In genomic region chr1:30411206-30411605, GRCh38 we compare ENCODE assay signal across 17 cellular contexts.
"Had no signal": no experiment of that assay in that cellular context is flagged by ENCODE, and none has a peak within 500 bp of the region (broad histone marks: within the 10 kb centered on the region; RNA-seq: fewer than 3 reads in every experiment).

No MANE protein-coding gene starts in this region.

- H3K9me3 ChIP-seq: colonic mucosa, gastroesophageal sphincter, SK-N-SH, thoracic aorta had no signal

- H3K9me3 Mint-ChIP-seq: activated CD4-positive, alpha-beta T cell treated with anti-CD3 and anti-CD28 coated beads, Interleukin-2, amount 10 ng/mL, durations not matched to agents 7 days and 5 days; activated naive CD4-positive, alpha-beta T cell treated with anti-CD3 and anti-CD28 coated beads, Interleukin-2, amount 10 ng/mL, durations not matched to agents 7 days and 5 days; naive B cell; stimulated activated naive CD8-positive, alpha-beta T cell treated with anti-CD3 and anti-CD28 coated beads, Interleukin-15, Interleukin-2, amounts not matched to agents 100 ng/mL and 50 ng/mL, for 24 hours; WTC11 had no signal

- H3K9ac ChIP-seq: SK-N-SH had no signal

- H3K36me3 Mint-ChIP-seq: activated naive CD4-positive, alpha-beta T cell treated with anti-CD3 and anti-CD28 coated beads, Interleukin-2, amount 10 ng/mL, durations not matched to agents 7 days and 5 days; naive B cell; WTC11 had no signal

- H3K4me3 Mint-ChIP-seq: activated CD4-positive, alpha-beta T cell treated with anti-CD3 and anti-CD28 coated beads, Interleukin-2, amount 10 ng/mL, durations not matched to agents 7 days and 5 days; activated naive CD4-positive, alpha-beta T cell treated with anti-CD3 and anti-CD28 coated beads, Interleukin-2, amount 10 ng/mL, durations not matched to agents 7 days and 5 days; stimulated activated naive CD8-positive, alpha-beta T cell treated with anti-CD3 and anti-CD28 coated beads, Interleukin-15, Interleukin-2, amounts not matched to agents 100 ng/mL and 50 ng/mL, for 24 hours; WTC11 had no signal

- H3K27ac Mint-ChIP-seq: activated CD4-positive, alpha-beta T cell treated with anti-CD3 and anti-CD28 coated beads, Interleukin-2, amount 10 ng/mL, durations not matched to agents 7 days and 5 days; activated naive CD4-positive, alpha-beta T cell treated with anti-CD3 and anti-CD28 coated beads, Interleukin-2, amount 10 ng/mL, durations not matched to agents 7 days and 5 days; naive B cell; stimulated activated naive CD8-positive, alpha-beta T cell treated with anti-CD3 and anti-CD28 coated beads, Interleukin-15, Interleukin-2, amounts not matched to agents 100 ng/mL and 50 ng/mL, for 24 hours; WTC11 had no signal

- H3K4me1 Mint-ChIP-seq: activated CD4-positive, alpha-beta T cell treated with anti-CD3 and anti-CD28 coated beads, Interleukin-2, amount 10 ng/mL, durations not matched to agents 7 days and 5 days; activated naive CD4-positive, alpha-beta T cell treated with anti-CD3 and anti-CD28 coated beads, Interleukin-2, amount 10 ng/mL, durations not matched to agents 7 days and 5 days; naive B cell had no signal

- H3K36me3 ChIP-seq: colonic mucosa, gastroesophageal sphincter, thoracic aorta had no signal

- H3K27me3 Mint-ChIP-seq: activated CD4-positive, alpha-beta T cell treated with anti-CD3 and anti-CD28 coated beads, Interleukin-2, amount 10 ng/mL, durations not matched to agents 7 days and 5 days had no signal

- H3K27me3 ChIP-seq: colonic mucosa had no signal

- H3K4me1 ChIP-seq: colonic mucosa, gastroesophageal sphincter had no signal

- DNase-seq: activated CD4-positive, alpha-beta T cell treated with anti-CD3 and anti-CD28 coated beads, Interleukin-2, amount 10 ng/mL, durations not matched to agents 7 days and 5 days; activated naive CD4-positive, alpha-beta T cell treated with anti-CD3 and anti-CD28 coated beads, Interleukin-2, amount 10 ng/mL, durations not matched to agents 7 days and 5 days; caudate nucleus; colonic mucosa; effector CD8-positive, alpha-beta T cell; kidney; midbrain; naive B cell; posterior cingulate gyrus; SK-N-SH; T-helper 1 cell had no signal

- H3K4me3 ChIP-seq: colonic mucosa, gastroesophageal sphincter, thoracic aorta had no signal

- H3K4me2 ChIP-seq: SK-N-SH had no signal

- H3K27ac ChIP-seq: colonic mucosa, epithelial cell of prostate, gastroesophageal sphincter, thoracic aorta had no signal

- ATAC-seq: gastroesophageal sphincter, sciatic nerve, WTC11 had no signal
